Comparison of ENCODE assay signal across 17 cellular contexts in the genomic region with DNA sequence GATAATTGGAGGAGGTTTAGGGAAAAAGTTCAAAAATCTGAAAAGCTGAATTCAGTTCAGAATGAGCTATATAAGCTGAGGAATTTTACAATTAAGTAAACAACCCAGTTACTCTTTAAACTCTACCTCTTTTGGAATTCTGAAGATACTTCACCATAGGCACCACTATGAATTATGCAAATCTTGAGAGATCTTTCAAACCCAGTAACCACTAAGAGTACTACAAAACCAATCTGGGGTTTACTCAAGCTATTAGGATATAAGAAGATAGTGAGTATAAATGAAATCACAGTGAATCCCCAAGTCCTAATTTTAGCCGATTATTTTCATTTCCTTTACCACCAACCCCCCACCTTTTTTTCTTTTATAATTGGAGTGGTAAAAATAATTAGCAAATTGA. TPM values are rescaled to one million over a fixed set of nuclear protein-coding genes. Genes with fewer than 3 reads are reported as not detected.
"Had no signal": no experiment of that assay in that cellular context is flagged by ENCODE, and none has a peak within 500 bp of the region (broad histone marks: within the 10 kb centered on the region; RNA-seq: fewer than 3 reads in every experiment).

No MANE protein-coding gene starts in this region.

- H3K36me3 Mint-ChIP-seq: stimulated activated memory B cell treated with anti-CD40 and anti-IgM and Interleukin-4, amounts not matched to agents 10 μg/mL and 1 μg/mL and 100 μg/mL, for 72 hours had no signal

- ATAC-seq: body of pancreas; left cardiac atrium; lower lobe of right lung; stimulated activated memory B cell treated with anti-CD40 and anti-IgM and Interleukin-4, amounts not matched to agents 10 μg/mL and 1 μg/mL and 100 μg/mL, for 72 hours had no signal

- H3K4me3 ChIP-seq: body of pancreas, lower lobe of right lung, tibial nerve, uterus had no signal

- DNase-seq: activated CD4-positive, CD25-positive, alpha-beta regulatory T cell treated with anti-CD3 and anti-CD28 coated beads, Interleukin-2, amount 50 U/mL, for 72 hours; activated CD8-positive, alpha-beta memory T cell treated with anti-CD3 and anti-CD28 coated beads for 24 hours; activated gamma-delta T cell treated with Interleukin-2 at 50 U/mL for 16 hours; amygdala; body of pancreas; caudate nucleus; left cardiac atrium; lower lobe of right lung; nucleus accumbens; posterior cingulate gyrus; retina; substantia nigra; T-helper 9 cell; uterus had no signal

- H3K27ac Mint-ChIP-seq: nephron; stimulated activated memory B cell treated with anti-CD40 and anti-IgM and Interleukin-4, amounts not matched to agents 10 μg/mL and 1 μg/mL and 100 μg/mL, for 72 hours had no signal

- H3K4me1 Mint-ChIP-seq: nephron had no signal

- H3K4me3 Mint-ChIP-seq: nephron; stimulated activated memory B cell treated with anti-CD40 and anti-IgM and Interleukin-4, amounts not matched to agents 10 μg/mL and 1 μg/mL and 100 μg/mL, for 72 hours had no signal

RNA-seq across cellular contexts. Expression of a gene that starts 6.0 kb away (rescaled TPM):
- total RNA-seq: body of pancreas, tibial nerve had no signal
